41 cellular contexts compared by ENCODE assay signal in the genomic region with DNA sequence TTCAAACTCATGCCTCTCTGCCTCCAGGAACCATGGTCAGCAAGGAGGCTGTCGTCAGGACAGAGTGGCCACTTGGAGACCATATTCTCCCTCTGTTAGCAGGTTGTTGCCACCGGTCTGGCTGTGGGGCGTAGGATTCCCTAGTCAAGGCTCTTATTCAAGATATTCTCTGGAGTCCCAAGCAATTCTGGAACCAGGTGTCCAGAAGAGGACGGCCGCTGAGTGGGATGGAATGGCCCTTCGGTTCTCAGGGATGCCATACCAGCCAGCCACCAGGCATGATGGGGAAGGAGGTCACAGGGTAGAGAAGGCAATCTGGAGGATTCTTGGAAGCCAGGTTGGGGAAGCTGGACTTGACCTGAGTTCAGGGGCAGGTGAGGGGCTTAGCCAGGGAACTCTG.
"Had no signal": no experiment of that assay in that cellular context is flagged by ENCODE, and none has a peak within 500 bp of the region (broad histone marks: within the 10 kb centered on the region; RNA-seq: fewer than 3 reads in every experiment).

No MANE protein-coding gene starts in this region.

- H3K27ac ChIP-seq: adrenal gland, ascending aorta, body of pancreas, brain microvascular endothelial cell, breast epithelium, cardiac muscle cell had no signal

- H3K36me3 ChIP-seq: adrenal gland, ascending aorta, brain microvascular endothelial cell, breast epithelium, cardiac muscle cell had no signal

- H3K36me3 Mint-ChIP-seq: activated naive CD4-positive, alpha-beta T cell treated with anti-CD3 and anti-CD28 coated beads, Interleukin-2, amount 10 ng/mL, durations not matched to agents 7 days and 5 days; activated naive CD4-positive, alpha-beta T cell treated with anti-CD3 and anti-CD28 coated beads, Interleukin-2, amount 50 U/mL, for 24 hours; activated naive CD4-positive, alpha-beta T cell treated with anti-CD3 and anti-CD28 coated beads, Interleukin-2, amount 50 U/mL, for 72 hours; activated naive CD8-positive, alpha-beta T cell; activated naive CD8-positive, alpha-beta T cell treated with anti-CD3 and anti-CD28 coated beads for 36 hours; activated naive CD8-positive, alpha-beta T cell treated with anti-CD3 and anti-CD28 coated beads, Interleukin-2, amount 10 ng/mL, durations not matched to agents 7 days and 5 days; brain had no signal

- H3K27me3 ChIP-seq: adrenal gland, ascending aorta, body of pancreas, brain microvascular endothelial cell had no signal

- H3K4me3 ChIP-seq: adrenal gland, ascending aorta, body of pancreas, breast epithelium, cardiac muscle cell had no signal

- DNase-seq: activated effector memory CD4-positive, alpha-beta T cell treated with anti-CD3 and anti-CD28 coated beads, Interleukin-2, amount 50 U/mL, for 16 hours; activated effector memory CD4-positive, alpha-beta T cell treated with Interleukin-2 at 50 U/mL for 16 hours; activated gamma-delta T cell; activated gamma-delta T cell treated with Interleukin-2 at 50 U/mL for 16 hours; activated naive CD4-positive, alpha-beta T cell; activated naive CD4-positive, alpha-beta T cell treated with anti-CD3 and anti-CD28 coated beads for 36 hours; activated naive CD4-positive, alpha-beta T cell treated with anti-CD3 and anti-CD28 coated beads, Interleukin-2, amount 10 ng/mL, durations not matched to agents 7 days and 5 days; activated naive CD4-positive, alpha-beta T cell treated with anti-CD3 and anti-CD28 coated beads, Interleukin-2, amount 50 U/mL, for 16 hours; activated naive CD4-positive, alpha-beta T cell treated with Interleukin-2 at 50 U/mL for 16 hours; activated naive CD8-positive, alpha-beta T cell treated with anti-CD3 and anti-CD28 coated beads for 36 hours; activated naive CD8-positive, alpha-beta T cell treated with anti-CD3 and anti-CD28 coated beads, Interleukin-2, amount 10 ng/mL, durations not matched to agents 7 days and 5 days; activated naive CD8-positive, alpha-beta T cell treated with anti-CD3 and anti-CD28 coated beads, Interleukin-2, amount 50 U/mL, for 24 hours; activated T-cell treated with anti-CD3 and anti-CD28 coated beads for 4 hours; activated T-cell treated with anti-CD3 and anti-CD28 coated beads, Interleukin-2, amount 50 U/mL, for 1 hour; activated T-cell treated with anti-CD3 and anti-CD28 coated beads, Interleukin-2, amount 50 U/mL, for 24 hours; activated T-cell treated with anti-CD3 and anti-CD28 coated beads, Interleukin-2, amount 50 U/mL, for 4 hours; activated T-cell treated with anti-CD3 and anti-CD28 coated beads, Interleukin-2, amount 50 U/mL, for 48 hours; activated T-cell treated with anti-CD3 and anti-CD28 coated beads, Interleukin-2, amount 50 U/mL, for 72 hours; adrenal gland; amniotic stem cell; amygdala; anterior cingulate cortex; aorta; body of pancreas; brain microvascular endothelial cell; caudate nucleus; central memory CD4-positive, alpha-beta T cell; cerebellar nuclear complex had no signal

- H3K4me1 Mint-ChIP-seq: activated naive CD4-positive, alpha-beta T cell treated with anti-CD3 and anti-CD28 coated beads, Interleukin-2, amount 10 ng/mL, durations not matched to agents 7 days and 5 days; activated naive CD4-positive, alpha-beta T cell treated with anti-CD3 and anti-CD28 coated beads, Interleukin-2, amount 50 U/mL, for 24 hours; activated naive CD8-positive, alpha-beta T cell treated with anti-CD3 and anti-CD28 coated beads for 36 hours; activated naive CD8-positive, alpha-beta T cell treated with anti-CD3 and anti-CD28 coated beads, Interleukin-2, amount 10 ng/mL, durations not matched to agents 7 days and 5 days; activated naive CD8-positive, alpha-beta T cell treated with anti-CD3 and anti-CD28 coated beads, Interleukin-2, amount 50 U/mL, for 24 hours; activated T-helper 17 cell treated with anti-CD3 and anti-CD28 coated beads, Interleukin-2, amount 50 U/mL, for 72 hours; brain; central memory CD8-positive, alpha-beta T cell had no signal

- H3K4me3 Mint-ChIP-seq: activated naive CD4-positive, alpha-beta T cell treated with anti-CD3 and anti-CD28 coated beads for 36 hours; activated naive CD4-positive, alpha-beta T cell treated with anti-CD3 and anti-CD28 coated beads, Interleukin-2, amount 10 ng/mL, durations not matched to agents 7 days and 5 days; activated naive CD4-positive, alpha-beta T cell treated with anti-CD3 and anti-CD28 coated beads, Interleukin-2, amount 50 U/mL, for 24 hours; activated naive CD8-positive, alpha-beta T cell; activated naive CD8-positive, alpha-beta T cell treated with anti-CD3 and anti-CD28 coated beads for 36 hours; activated naive CD8-positive, alpha-beta T cell treated with anti-CD3 and anti-CD28 coated beads, Interleukin-2, amount 10 ng/mL, durations not matched to agents 7 days and 5 days; activated naive CD8-positive, alpha-beta T cell treated with anti-CD3 and anti-CD28 coated beads, Interleukin-2, amount 50 U/mL, for 24 hours; activated T-cell treated with anti-CD3 and anti-CD28 coated beads, Interleukin-2, amount 50 U/mL, for 24 hours; activated T-cell treated with anti-CD3 and anti-CD28 coated beads, Interleukin-2, amount 50 U/mL, for 4 hours; activated T-cell treated with anti-CD3 and anti-CD28 coated beads, Interleukin-2, amount 50 U/mL, for 72 hours; activated T-helper 1 cell treated with anti-CD3 and anti-CD28 coated beads, Interleukin-12 subunit alpha, Interleukin-12 subunit beta, Interleukin-2, Interleukin-4 antibody, amounts not matched to agents 30 ng/mL and 10 ng/mL and 1 ng/mL, durations not matched to agents 14 hours and 24 hours and 36 hours; activated T-helper 17 cell treated with anti-CD3 and anti-CD28 coated beads, Interleukin-2, amount 50 U/mL, for 72 hours; brain; central memory CD8-positive, alpha-beta T cell had no signal

- H3K27ac Mint-ChIP-seq: activated naive CD4-positive, alpha-beta T cell treated with anti-CD3 and anti-CD28 coated beads for 36 hours; activated naive CD4-positive, alpha-beta T cell treated with anti-CD3 and anti-CD28 coated beads, Interleukin-2, amount 10 ng/mL, durations not matched to agents 7 days and 5 days; activated naive CD4-positive, alpha-beta T cell treated with anti-CD3 and anti-CD28 coated beads, Interleukin-2, amount 50 U/mL, for 24 hours; activated naive CD4-positive, alpha-beta T cell treated with anti-CD3 and anti-CD28 coated beads, Interleukin-2, amount 50 U/mL, for 72 hours; activated naive CD8-positive, alpha-beta T cell; activated naive CD8-positive, alpha-beta T cell treated with anti-CD3 and anti-CD28 coated beads for 36 hours; activated naive CD8-positive, alpha-beta T cell treated with anti-CD3 and anti-CD28 coated beads, Interleukin-2, amount 10 ng/mL, durations not matched to agents 7 days and 5 days; activated naive CD8-positive, alpha-beta T cell treated with anti-CD3 and anti-CD28 coated beads, Interleukin-2, amount 50 U/mL, for 24 hours; activated T-cell treated with anti-CD3 and anti-CD28 coated beads, Interleukin-2, amount 50 U/mL, for 24 hours; activated T-cell treated with anti-CD3 and anti-CD28 coated beads, Interleukin-2, amount 50 U/mL, for 72 hours; activated T-helper 1 cell treated with anti-CD3 and anti-CD28 coated beads, Interleukin-12 subunit alpha, Interleukin-12 subunit beta, Interleukin-2, Interleukin-4 antibody, amounts not matched to agents 30 ng/mL and 10 ng/mL and 1 ng/mL, durations not matched to agents 14 hours and 24 hours and 36 hours; activated T-helper 17 cell treated with anti-CD3 and anti-CD28 coated beads, Interleukin-2, amount 50 U/mL, for 72 hours; activated T-helper 2 cell treated with anti-CD3 and anti-CD28 coated beads, Interferon-gamma antibody, Interleukin-2, Interleukin-4, amounts not matched to agents 10 μg/mL and 5 μg/mL and 100 μg/mL, durations not matched to agents 14 hours and 24 hours and 36 hours; brain had no signal

- H3K9me3 Mint-ChIP-seq: activated naive CD4-positive, alpha-beta T cell treated with anti-CD3 and anti-CD28 coated beads for 36 hours; activated naive CD4-positive, alpha-beta T cell treated with anti-CD3 and anti-CD28 coated beads, Interleukin-2, amount 10 ng/mL, durations not matched to agents 7 days and 5 days; activated naive CD4-positive, alpha-beta T cell treated with anti-CD3 and anti-CD28 coated beads, Interleukin-2, amount 50 U/mL, for 24 hours; activated naive CD4-positive, alpha-beta T cell treated with anti-CD3 and anti-CD28 coated beads, Interleukin-2, amount 50 U/mL, for 72 hours; activated naive CD8-positive, alpha-beta T cell treated with anti-CD3 and anti-CD28 coated beads for 36 hours; activated naive CD8-positive, alpha-beta T cell treated with anti-CD3 and anti-CD28 coated beads, Interleukin-2, amount 10 ng/mL, durations not matched to agents 7 days and 5 days; activated naive CD8-positive, alpha-beta T cell treated with anti-CD3 and anti-CD28 coated beads, Interleukin-2, amount 50 U/mL, for 24 hours; activated T-cell treated with anti-CD3 and anti-CD28 coated beads, Interleukin-2, amount 50 U/mL, for 24 hours; activated T-cell treated with anti-CD3 and anti-CD28 coated beads, Interleukin-2, amount 50 U/mL, for 4 hours; activated T-cell treated with anti-CD3 and anti-CD28 coated beads, Interleukin-2, amount 50 U/mL, for 72 hours; activated T-helper 1 cell treated with anti-CD3 and anti-CD28 coated beads, Interleukin-12 subunit alpha, Interleukin-12 subunit beta, Interleukin-2, Interleukin-4 antibody, amounts not matched to agents 30 ng/mL and 10 ng/mL and 1 ng/mL, durations not matched to agents 14 hours and 24 hours and 36 hours; activated T-helper 17 cell treated with anti-CD3 and anti-CD28 coated beads, Interleukin-2, amount 50 U/mL, for 72 hours; activated T-helper 2 cell treated with anti-CD3 and anti-CD28 coated beads, Interferon-gamma antibody, Interleukin-2, Interleukin-4, amounts not matched to agents 10 μg/mL and 5 μg/mL and 100 μg/mL, durations not matched to agents 14 hours and 24 hours and 36 hours; central memory CD8-positive, alpha-beta T cell had no signal

- H3K4me1 ChIP-seq: adrenal gland, ascending aorta, body of pancreas, breast epithelium had no signal

- FAIRE-seq: astrocyte, bronchial epithelial cell had no signal

- ATAC-seq: activated naive CD4-positive, alpha-beta T cell treated with anti-CD3 and anti-CD28 coated beads, Interleukin-2, amount 50 U/mL, for 72 hours; activated naive CD8-positive, alpha-beta T cell treated with anti-CD3 and anti-CD28 coated beads, Interleukin-2, amount 50 U/mL, for 24 hours; activated T-cell treated with anti-CD3 and anti-CD28 coated beads, Interleukin-2, amount 50 U/mL, for 4 hours; activated T-cell treated with anti-CD3 and anti-CD28 coated beads, Interleukin-2, amount 50 U/mL, for 72 hours; activated T-helper 17 cell treated with anti-CD3 and anti-CD28 coated beads, Interleukin-2, amount 50 U/mL, for 72 hours; body of pancreas had no signal

- H3K9me3 ChIP-seq: adrenal gland, ascending aorta, body of pancreas, breast epithelium had no signal
